10 cellular contexts compared by ENCODE assay signal in genomic region chr14:68684466-68685418, GRCh38.
DNase-seq lines count a peak whose midpoint lies in the region; ATAC-seq and TF ChIP-seq lines count a peak whose summit lies in the region.
"Had no signal": no experiment of that assay in that cellular context is flagged by ENCODE, and none has a peak within 500 bp of the region (broad histone marks: within the 10 kb centered on the region; RNA-seq: fewer than 3 reads in every experiment).

No MANE protein-coding gene starts in this region.

- CTCF ChIA-PET in RWPE1 (lab: Yijun Ruan, JAX), result interaction anchor here (0.8 kb wide), 1 partner anchor 8 kb away, joined by 5 read pairs; no protein-coding TSS in a partner anchor

- no peak for DNase-seq in HFFc6
- no peak for DNase-seq in RWPE1 (ENCODE audit: low spot score)
- no peak for DNase-seq in esophagus squamous epithelium (lab: John Stamatoyannopoulos, UW)
- no peak for DNase-seq in gastrocnemius medialis
- DNase-seq in HuH-7 (ENCODE audit: low spot score), result no peak
- no peak for DNase-seq in NCI-H1105 treated with DMSO at 0.1 percent for 48 hours (lab: John Stamatoyannopoulos, UW)
- DNase-seq in stimulated activated CD8-positive, alpha-beta memory T cell treated with anti-CD3 and anti-CD28 coated beads, Interleukin-4, amount 100 ng/mL, for 48 hours, result no peak
- DNase-seq: endodermal cell, NCI-H524 treated with DMSO at 0.1 percent for 48 hours had no signal

- in situ Hi-C loops in gastrocnemius medialis (cut with MboI; ENCODE audit: low sequenced_read_pairs in 4 of 4), result no loop called here

- intact Hi-C loops in esophagus squamous epithelium (cut with DNase I), result no loop called here
- intact Hi-C loops in gastrocnemius medialis (cut with DNase I; ENCODE audit: low total_unique reads), result no loop called here

- H3K27ac ChIP-seq in RWPE1 (peak overlapping the region; percentile 95), esophagus squamous epithelium (peak overlapping the region; percentile 61 to 93 (median 85)), gastrocnemius medialis (peak overlapping the region in 3 of 4 donors; percentile 66 to 77 (median 74))

- POLR2A ChIA-PET in RWPE1 (lab: Yijun Ruan, JAX; ENCODE audit: low non-redundant PET), result no interaction called here

- no peak overlapping the region for H3K4me3 ChIP-seq in esophagus squamous epithelium
- H3K4me3 ChIP-seq in gastrocnemius medialis, result no peak overlapping the region

- ATAC-seq in gastrocnemius medialis (no peak), GM19035 (IDR thresholded peaks at IDR 0.05; ENCODE audit: unreplicated experiment) (no peak)

- TF ChIP-seq POLR2A in esophagus squamous epithelium (IDR thresholded peaks at IDR 0.05), result no peak
- TF ChIP-seq POLR2A in gastrocnemius medialis (IDR thresholded peaks at IDR 0.05), result no peak

- peak overlapping the region; percentile 99 for H3K27ac Mint-ChIP-seq in HFFc6
- H3K27ac Mint-ChIP-seq: endodermal cell had no signal

- TF ChIP-seq CTCF in HFFc6 (IDR thresholded peaks at IDR 0.05), result no peak
- TF ChIP-seq CTCF in RWPE1 (conservative IDR thresholded peaks at IDR 0.05; ENCODE audit: low read depth), result no peak
- no peak for TF ChIP-seq CTCF in esophagus squamous epithelium (IDR thresholded peaks at IDR 0.05)
- TF ChIP-seq CTCF in gastrocnemius medialis (IDR thresholded peaks at IDR 0.05 in 4 of 5, conservative IDR thresholded peaks at IDR 0.05 in 1 of 5), result no peak

- peaks cover 100% of the 10 kb centered on the region for H3K4me1 Mint-ChIP-seq in HFFc6 (ENCODE audit: low read depth)

- WGBS in esophagus squamous epithelium, 2 donors, result 66 to 83% methylated on average over 5 of the region's 5 CpGs

- H3K27me3 Mint-ChIP-seq in HFFc6 (ENCODE audit: insufficient read depth), result no peaks in the 10 kb centered on the region; the same call in 1 of the 2 replicates

- H3K27me3 ChIP-seq in esophagus squamous epithelium (no peaks in the 10 kb centered on the region), gastrocnemius medialis (no peaks in the 10 kb centered on the region)

- H3K36me3 Mint-ChIP-seq in HFFc6 (ENCODE audit: low read depth), result peaks cover 1% of the 10 kb centered on the region; the same call in 1 of the 2 replicates

- H3K4me1 ChIP-seq in esophagus squamous epithelium (peaks cover 46 to 90% (median 72%) of the 10 kb centered on the region in 3 donors), gastrocnemius medialis (peaks cover 30 to 35% of the 10 kb centered on the region in 2 donors)

- no peak overlapping the region; the same call in 1 of the 2 replicates for H3K4me3 Mint-ChIP-seq in HFFc6
- H3K4me3 Mint-ChIP-seq: endodermal cell had no signal

- H3K36me3 ChIP-seq in esophagus squamous epithelium (no peaks in the 10 kb centered on the region), gastrocnemius medialis (no peaks in the 10 kb centered on the region)

- H3K9me3 Mint-ChIP-seq in HFFc6, result no peaks in the 10 kb centered on the region
- H3K9me3 Mint-ChIP-seq: endodermal cell had no signal

- H3K9me3 ChIP-seq in esophagus squamous epithelium (no peaks in the 10 kb centered on the region), gastrocnemius medialis (no peaks in the 10 kb centered on the region)
